ENCODE assay signal across 5 cellular contexts in genomic region chr13:94718697-94719096, GRCh38. TPM values are rescaled to one million over a fixed set of nuclear protein-coding genes. Genes with fewer than 3 reads are reported as not detected.
"Had no signal": no experiment of that assay in that cellular context is flagged by ENCODE, and none has a peak within 500 bp of the region (broad histone marks: within the 10 kb centered on the region; RNA-seq: fewer than 3 reads in every experiment).

No MANE protein-coding gene starts in this region.

RNA-seq across cellular contexts. Expression of gene SOX21, which starts 6.4 kb away (rescaled TPM):
- total RNA-seq: subcutaneous adipose tissue, tibial nerve, transverse colon, ureter had no signal
- polyA plus RNA-seq: urinary bladder had no signal
